In genomic region chr4:113012776-113013175, GRCh38 we compare ENCODE assay signal across 23 cellular contexts. TPM values are rescaled to one million over a fixed set of nuclear protein-coding genes. Genes with fewer than 3 reads are reported as not detected.
DNase-seq lines count a peak whose midpoint lies in the region; ATAC-seq and TF ChIP-seq lines count a peak whose summit lies in the region.
"Had no signal": no experiment of that assay in that cellular context is flagged by ENCODE, and none has a peak within 500 bp of the region (broad histone marks: within the 10 kb centered on the region; RNA-seq: fewer than 3 reads in every experiment).

No MANE protein-coding gene starts in this region.

- H3K4me1 ChIP-seq in parathyroid adenoma, result peaks cover 14% of the 10 kb centered on the region
- H3K4me1 ChIP-seq: psoas muscle, thyroid gland had no signal

- H2AFZ ChIP-seq in parathyroid adenoma, result peak overlapping the region; percentile 64

- TF ChIP-seq CTCF in endothelial cell (IDR thresholded peaks at IDR 0.05; ENCODE audit: unreplicated experiment), result no peak
- no peak for TF ChIP-seq CTCF in parathyroid adenoma (IDR thresholded peaks at IDR 0.05)

- H3K27ac ChIP-seq in parathyroid adenoma, result peak overlapping the region; percentile 89
- H3K27ac ChIP-seq: 22Rv1, KMS-11, psoas muscle, thyroid gland had no signal

- peak overlapping the region; percentile 25 for H3K4me2 ChIP-seq in parathyroid adenoma (ENCODE audit: low read length)
- H3K4me2 ChIP-seq: KMS-11 had no signal

- DNase-seq in DMS 273 (lab: John Stamatoyannopoulos, UW; ENCODE audit: unreplicated experiment) (peak; percentile 29), DMS 273 treated with DMSO at 0.1 percent for 48 hours (lab: John Stamatoyannopoulos, UW) (no peak), NCI-H748 treated with DMSO at 0.1 percent for 48 hours (lab: John Stamatoyannopoulos, UW) (peak; percentile 43), endothelial cell (ENCODE audit: low spot score) (no peak), GM03348 (ENCODE audit: low spot score) (no peak), NCI-H1694 (lab: John Stamatoyannopoulos, UW) (no peak)
- DNase-seq: activated CD4-positive, alpha-beta memory T cell treated with anti-CD3 and anti-CD28 coated beads, Interleukin-2, amount 10 ng/mL, durations not matched to agents 7 days and 5 days; activated CD4-positive, CD25-positive, alpha-beta regulatory T cell; activated gamma-delta T cell; DMS79 treated with DMSO at 0.1 percent for 48 hours; left ventricle myocardium superior; NCI-H2029; psoas muscle; small intestine; thyroid gland had no signal

- H3K4me3 Mint-ChIP-seq in endothelial cell (ENCODE audit: unreplicated experiment), result no peak overlapping the region
- H3K4me3 Mint-ChIP-seq: activated CD4-positive, alpha-beta memory T cell treated with anti-CD3 and anti-CD28 coated beads, Interleukin-2, amount 10 ng/mL, durations not matched to agents 7 days and 5 days; dendritic cell treated with granulocyte-macrophage colony-stimulating factor and Interleukin-4, amounts not matched to agents 40 ng/mL and 50 ng/mL, for 4 days; neural crest cell; stimulated activated memory B cell treated with anti-CD40 and anti-IgM and Interleukin-4, amounts not matched to agents 10 μg/mL and 1 μg/mL and 100 μg/mL, for 72 hours had no signal

- H3K4me3 ChIP-seq in parathyroid adenoma (ENCODE audit: low read depth, low read length), result no peak overlapping the region
- H3K4me3 ChIP-seq: GM12878, psoas muscle, thyroid gland had no signal

- H3K79me2 ChIP-seq in parathyroid adenoma, result no peaks in the 10 kb centered on the region

- no peaks in the 10 kb centered on the region for H3K27me3 ChIP-seq in parathyroid adenoma (ENCODE audit: control insufficient read depth, insufficient read depth, low read length)
- H3K27me3 ChIP-seq: thyroid gland had no signal

- no peak overlapping the region for H3K9ac ChIP-seq in parathyroid adenoma
- H3K9ac ChIP-seq: KMS-11 had no signal

- H3K27ac Mint-ChIP-seq in endothelial cell (ENCODE audit: unreplicated experiment), result peak overlapping the region; percentile 52
- H3K27ac Mint-ChIP-seq: activated CD4-positive, alpha-beta memory T cell treated with anti-CD3 and anti-CD28 coated beads, Interleukin-2, amount 10 ng/mL, durations not matched to agents 7 days and 5 days; dendritic cell treated with granulocyte-macrophage colony-stimulating factor and Interleukin-4, amounts not matched to agents 40 ng/mL and 50 ng/mL, for 4 days; stimulated activated memory B cell treated with anti-CD40 and anti-IgM and Interleukin-4, amounts not matched to agents 10 μg/mL and 1 μg/mL and 100 μg/mL, for 72 hours had no signal

- no peaks in the 10 kb centered on the region for H3K9me3 Mint-ChIP-seq in endothelial cell (ENCODE audit: unreplicated experiment)
- H3K9me3 Mint-ChIP-seq: activated CD4-positive, alpha-beta memory T cell treated with anti-CD3 and anti-CD28 coated beads, Interleukin-2, amount 10 ng/mL, durations not matched to agents 7 days and 5 days; dendritic cell treated with granulocyte-macrophage colony-stimulating factor and Interleukin-4, amounts not matched to agents 40 ng/mL and 50 ng/mL, for 4 days; stimulated activated memory B cell treated with anti-CD40 and anti-IgM and Interleukin-4, amounts not matched to agents 10 μg/mL and 1 μg/mL and 100 μg/mL, for 72 hours had no signal

- ATAC-seq in GM18858 (IDR thresholded peaks at IDR 0.05; ENCODE audit: unreplicated experiment), result no peak
- ATAC-seq: GM12878; left ventricle myocardium superior; psoas muscle; stimulated activated memory B cell treated with anti-CD40 and anti-IgM and Interleukin-4, amounts not matched to agents 10 μg/mL and 1 μg/mL and 100 μg/mL, for 72 hours had no signal

- no peaks in the 10 kb centered on the region for H3K36me3 Mint-ChIP-seq in endothelial cell (ENCODE audit: low read depth, unreplicated experiment)
- H3K36me3 Mint-ChIP-seq: stimulated activated memory B cell treated with anti-CD40 and anti-IgM and Interleukin-4, amounts not matched to agents 10 μg/mL and 1 μg/mL and 100 μg/mL, for 72 hours had no signal

- H3K4me1 Mint-ChIP-seq in endothelial cell (ENCODE audit: unreplicated experiment), result no peaks in the 10 kb centered on the region
- H3K4me1 Mint-ChIP-seq: activated CD4-positive, alpha-beta memory T cell treated with anti-CD3 and anti-CD28 coated beads, Interleukin-2, amount 10 ng/mL, durations not matched to agents 7 days and 5 days; stimulated activated memory B cell treated with anti-CD40 and anti-IgM and Interleukin-4, amounts not matched to agents 10 μg/mL and 1 μg/mL and 100 μg/mL, for 72 hours had no signal

- no peaks in the 10 kb centered on the region for H3K27me3 Mint-ChIP-seq in endothelial cell (ENCODE audit: unreplicated experiment)
- H3K27me3 Mint-ChIP-seq: dendritic cell treated with granulocyte-macrophage colony-stimulating factor and Interleukin-4, amounts not matched to agents 40 ng/mL and 50 ng/mL, for 4 days; stimulated activated memory B cell treated with anti-CD40 and anti-IgM and Interleukin-4, amounts not matched to agents 10 μg/mL and 1 μg/mL and 100 μg/mL, for 72 hours had no signal

- H3K36me3 ChIP-seq in parathyroid adenoma (ENCODE audit: control insufficient read depth, insufficient read depth, low read length), result no peaks in the 10 kb centered on the region
- H3K36me3 ChIP-seq: thyroid gland had no signal

- H3K9me3 ChIP-seq in parathyroid adenoma (ENCODE audit: control insufficient read depth, low read length), result no peaks in the 10 kb centered on the region
- H3K9me3 ChIP-seq: psoas muscle, thyroid gland had no signal

RNA-seq across cellular contexts. Expression of gene ANK2, which starts 36.7 kb away (rescaled TPM):
- 47.2 TPM for total RNA-seq in endothelial cell (ENCODE audit: unreplicated experiment)

Comparison
In these comparisons a context has a peak if more than half of its experiments do, and no peak if none do; other contexts are left out.
1. DNase-seq: peak in DMS 273 (single experiment) and NCI-H748 treated with DMSO at 0.1 percent for 48 hours (single experiment); none in DMS 273 treated with DMSO at 0.1 percent for 48 hours (single experiment), endothelial cell (single experiment), GM03348 (single experiment) and NCI-H1694 (single experiment).